Comparison of ENCODE assay signal across 10 cellular contexts in genomic region chr4:76984788-76985211, GRCh38. TPM values are rescaled to one million over a fixed set of nuclear protein-coding genes. Genes with fewer than 3 reads are reported as not detected.
DNase-seq lines count a peak whose midpoint lies in the region; ATAC-seq and TF ChIP-seq lines count a peak whose summit lies in the region.
"Had no signal": no experiment of that assay in that cellular context is flagged by ENCODE, and none has a peak within 500 bp of the region (broad histone marks: within the 10 kb centered on the region; RNA-seq: fewer than 3 reads in every experiment).

No MANE protein-coding gene starts in this region.

- peaks cover 0 to 2% (median 0%) of the 10 kb centered on the region in 11 donors for H3K9me3 Mint-ChIP-seq in naive thymus-derived CD4-positive, alpha-beta T cell
- H3K9me3 Mint-ChIP-seq: central memory CD8-positive, alpha-beta T cell had no signal

- peak overlapping the region in 1 of 9 donors; percentile 53 for H3K27ac Mint-ChIP-seq in naive thymus-derived CD4-positive, alpha-beta T cell

- H3K4me1 Mint-ChIP-seq in naive thymus-derived CD4-positive, alpha-beta T cell = peaks cover 34 to 95% (median 81%) of the 10 kb centered on the region in 7 donors

- TF ChIP-seq POLR2A in adrenal gland (IDR thresholded peaks at IDR 0.05) (no peak), gastrocnemius medialis (IDR thresholded peaks at IDR 0.05) (peak in 1 of 2 donors; percentile 13)

- DNase-seq in ELF-1 (ENCODE audit: low read depth, low spot score) = peak; percentile 72
- peak in 6 of 7 donors; percentile 48 to 75 (median 52) for DNase-seq in adrenal gland
- DNase-seq in right cardiac atrium = peak; percentile 55 to 75 (median 66)
- peak; percentile 64 to 75 for DNase-seq in gastrocnemius medialis
- DNase-seq in NCI-H2227 treated with DMSO at 0.1 percent for 48 hours (lab: John Stamatoyannopoulos, UW) = no peak
- DNase-seq in OCI-M1 (lab: John Stamatoyannopoulos, UW) = no peak
- no peak for DNase-seq in naive thymus-derived CD4-positive, alpha-beta T cell
- DNase-seq: NCI-H1417 treated with DMSO at 0.1 percent for 48 hours had no signal

- H3K27me3 Mint-ChIP-seq in naive thymus-derived CD4-positive, alpha-beta T cell = peaks cover 0 to 34% (median 0%) of the 10 kb centered on the region in 5 donors
- H3K27me3 Mint-ChIP-seq: central memory CD8-positive, alpha-beta T cell had no signal

- H3K27me3 ChIP-seq in adrenal gland = no peaks in the 10 kb centered on the region
- H3K27me3 ChIP-seq in right cardiac atrium (ENCODE audit: control insufficient read depth, insufficient read depth) = no peaks in the 10 kb centered on the region
- H3K27me3 ChIP-seq in gastrocnemius medialis = no peaks in the 10 kb centered on the region
- no peaks in the 10 kb centered on the region for H3K27me3 ChIP-seq in naive thymus-derived CD4-positive, alpha-beta T cell (ENCODE audit: control insufficient read depth in 2 of 2, insufficient read depth in 2 of 2, low read length in 2 of 2)

- H3K4me3 Mint-ChIP-seq in naive thymus-derived CD4-positive, alpha-beta T cell = peak overlapping the region in 5 of 10 donors; percentile 12 to 62 (median 31)

- H3K4me1 ChIP-seq in adrenal gland (replicated peaks in 1 of 2) = peaks cover 15 to 46% of the 10 kb centered on the region in 2 donors
- peaks cover 2% of the 10 kb centered on the region for H3K4me1 ChIP-seq in right cardiac atrium (ENCODE audit: control insufficient read depth, insufficient read depth, low read length)
- peaks cover 26 to 37% of the 10 kb centered on the region in 2 donors for H3K4me1 ChIP-seq in gastrocnemius medialis
- H3K4me1 ChIP-seq in naive thymus-derived CD4-positive, alpha-beta T cell (ENCODE audit: control insufficient read depth in 2 of 2, insufficient read depth in 2 of 2, low read length in 2 of 2) = peaks cover 35 to 37% of the 10 kb centered on the region in 2 donors

- H3K27ac ChIP-seq in adrenal gland = peak overlapping the region in 2 of 5 donors; percentile 44 to 69
- H3K27ac ChIP-seq in right cardiac atrium (ENCODE audit: low read length) = no peak overlapping the region
- peak overlapping the region; percentile 54 to 71 (median 62) for H3K27ac ChIP-seq in gastrocnemius medialis
- H3K27ac ChIP-seq in naive thymus-derived CD4-positive, alpha-beta T cell (ENCODE audit: low read depth, low read length) = no peak overlapping the region

- no peak overlapping the region for H3K4me3 ChIP-seq in adrenal gland
- no peak overlapping the region for H3K4me3 ChIP-seq in right cardiac atrium (ENCODE audit: low read length)
- H3K4me3 ChIP-seq in gastrocnemius medialis = no peak overlapping the region
- no peak overlapping the region for H3K4me3 ChIP-seq in naive thymus-derived CD4-positive, alpha-beta T cell (ENCODE audit: low read length)

- 25 to 49% (median 35%) methylated on average over 7 of the region's 7 CpGs for WGBS in adrenal gland, 4 donors
- WGBS in right cardiac atrium = 40% methylated on average over 7 of the region's 7 CpGs

- H3K9me3 ChIP-seq in adrenal gland (replicated peaks in 1 of 3) = no peaks in the 10 kb centered on the region
- no peaks in the 10 kb centered on the region for H3K9me3 ChIP-seq in right cardiac atrium (ENCODE audit: control insufficient read depth, low read length)
- no peaks in the 10 kb centered on the region for H3K9me3 ChIP-seq in gastrocnemius medialis
- H3K9me3 ChIP-seq in naive thymus-derived CD4-positive, alpha-beta T cell (ENCODE audit: control insufficient read depth in 2 of 3, low read length in 3 of 3) = no peaks in the 10 kb centered on the region

- TF ChIP-seq CTCF in adrenal gland (IDR thresholded peaks at IDR 0.05) (no peak), gastrocnemius medialis (IDR thresholded peaks at IDR 0.05 in 4 of 5, conservative IDR thresholded peaks at IDR 0.05 in 1 of 5) (no peak)

- in situ Hi-C loops in gastrocnemius medialis (cut with MboI; ENCODE audit: low sequenced_read_pairs in 4 of 4) = no loop called here

- H3K36me3 Mint-ChIP-seq in naive thymus-derived CD4-positive, alpha-beta T cell = peaks cover 0 to 9% (median 0%) of the 10 kb centered on the region in 5 donors

- intact Hi-C loops in adrenal gland (cut with DNase I) = no loop called here
- intact Hi-C loops in right cardiac atrium (cut with DNase I) = no loop called here
- intact Hi-C loops in gastrocnemius medialis (cut with DNase I; ENCODE audit: low total_unique reads) = loop anchor here (2.0 kb wide), 1 partner anchor 36 kb away; the partner anchor contains the start of gene SEPTIN11
- intact Hi-C loops in naive thymus-derived CD4-positive, alpha-beta T cell (cut with micrococcal nuclease) = loop anchor here (1.0 to 2.0 kb wide), 2 partner anchors 34 to 36 kb away; partner anchors contain the start of gene SEPTIN11 (in 1 of the 2)

- H3K36me3 ChIP-seq in adrenal gland (replicated peaks in 1 of 2) (no peaks in the 10 kb centered on the region), gastrocnemius medialis (no peaks in the 10 kb centered on the region)
- no peaks in the 10 kb centered on the region for H3K36me3 ChIP-seq in naive thymus-derived CD4-positive, alpha-beta T cell (ENCODE audit: control insufficient read depth in 2 of 3, insufficient read depth in 3 of 3, low read length in 3 of 3)

- ATAC-seq in right cardiac atrium (peak; percentile 93 to 94), gastrocnemius medialis (peak; percentile 88 to 89), HG02970 (IDR thresholded peaks at IDR 0.05; ENCODE audit: low FRiP score, unreplicated experiment) (no peak)
- ATAC-seq in naive thymus-derived CD4-positive, alpha-beta T cell = no peak

- CTCF ChIA-PET in naive thymus-derived CD4-positive, alpha-beta T cell (lab: Charles Lee) = interaction anchor here (0.8 kb wide), 1 partner anchor 14 kb away, joined by 3 read pairs; no protein-coding TSS in a partner anchor

- POLR2A ChIA-PET in naive thymus-derived CD4-positive, alpha-beta T cell (lab: Charles Lee) = interaction anchor here (0.6 to 0.7 kb wide), 2 partner anchors 12 to 1230 kb away, joined by 4 read pairs; no protein-coding TSS in a partner anchor

RNA-seq across cellular contexts. Expression of gene SEPTIN11, which starts 35.2 kb away (rescaled TPM):
- total RNA-seq in adrenal gland (10 to 100 TPM; 24.0 to 49.1 (median 32.4) TPM), right cardiac atrium (10 to 100 TPM; 31.5 to 50.1 (median 32.8) TPM), gastrocnemius medialis (100 to 1,000 TPM in 1 of 4 donors, 10 to 100 TPM in 3; 11.3 to 104 (median 47.9) TPM)
- polyA plus RNA-seq in adrenal gland (10 to 100 TPM; 12.5 to 31.5 (median 30.7) TPM), right cardiac atrium (16.7 TPM)
- total RNA-seq in naive thymus-derived CD4-positive, alpha-beta T cell = 10 to 100 TPM; 12.2 to 29.3 (median 20.3) TPM
- polyA plus RNA-seq in naive thymus-derived CD4-positive, alpha-beta T cell = 10 to 100 TPM in 1 of 2 donors, 1 to 10 TPM in 1; 9.2 to 16.3 TPM

Comparison
In these comparisons a context has a peak if more than half of its experiments do, and no peak if none do; other contexts are left out.
1. DNase-seq: peak in ELF-1 (single experiment), adrenal gland (6 of 7), right cardiac atrium (3 of 3) and gastrocnemius medialis (2 of 2); none in NCI-H2227 treated with DMSO at 0.1 percent for 48 hours (single experiment), OCI-M1 (single experiment) and naive thymus-derived CD4-positive, alpha-beta T cell (0 of 9).
2. H3K27ac ChIP-seq: peak in gastrocnemius medialis (4 of 4); none in right cardiac atrium (single experiment) and naive thymus-derived CD4-positive, alpha-beta T cell (single experiment).
3. ATAC-seq: peak in right cardiac atrium (2 of 2) and gastrocnemius medialis (2 of 2); none in HG02970 (single experiment) and naive thymus-derived CD4-positive, alpha-beta T cell (single experiment).
4. intact Hi-C loops: an anchor here in gastrocnemius medialis (2.0 kb wide) and naive thymus-derived CD4-positive, alpha-beta T cell (1.0 to 2.0 kb wide); none called in adrenal gland and right cardiac atrium.